Comparison of ENCODE assay signal across 9 cellular contexts in the genomic region with DNA sequence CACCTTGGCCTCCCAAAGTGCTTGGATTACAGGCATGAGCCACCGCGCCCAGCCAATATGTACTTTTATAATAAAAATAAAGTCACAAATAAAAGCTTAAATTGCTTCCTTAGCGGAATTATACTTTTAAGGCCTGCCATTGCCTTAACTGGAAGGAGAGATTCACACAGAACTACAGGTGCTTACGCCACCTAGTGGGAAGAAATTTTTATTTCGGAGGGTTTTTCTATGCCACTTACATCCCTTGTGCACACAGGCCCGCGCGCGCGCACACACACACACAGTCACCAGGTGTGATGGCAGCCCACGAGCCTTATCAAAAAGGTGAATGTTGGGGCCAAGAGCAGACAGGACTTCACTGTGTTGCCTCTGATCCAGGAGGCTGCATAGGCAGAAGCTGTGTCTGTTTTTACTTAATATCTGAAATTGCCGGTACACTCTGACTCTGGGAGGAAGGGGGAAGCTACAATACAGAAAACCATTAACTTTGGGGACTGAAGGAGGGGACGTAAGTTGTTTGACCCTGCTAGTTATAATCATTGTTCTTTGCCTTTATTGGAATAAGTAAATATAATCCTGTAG.
DNase-seq lines count a peak whose midpoint lies in the region; ATAC-seq and TF ChIP-seq lines count a peak whose summit lies in the region.
"Had no signal": no experiment of that assay in that cellular context is flagged by ENCODE, and none has a peak within 500 bp of the region (broad histone marks: within the 10 kb centered on the region; RNA-seq: fewer than 3 reads in every experiment).

No MANE protein-coding gene starts in this region.

- no peaks in the 10 kb centered on the region for H3K36me3 ChIP-seq in upper lobe of left lung

- 66 to 75% methylated on average over 8 to 13 of the region's 13 CpGs for WGBS in upper lobe of left lung, 2 donors

- no peak overlapping the region for H3K4me3 Mint-ChIP-seq in activated T-cell treated with anti-CD3 and anti-CD28 coated beads, Interleukin-2, amount 50 U/mL, for 4 hours
- H3K4me3 Mint-ChIP-seq: activated naive CD8-positive, alpha-beta T cell had no signal

- peak; percentile 44 to 51 for ATAC-seq in activated T-cell treated with anti-CD3 and anti-CD28 coated beads, Interleukin-2, amount 50 U/mL, for 4 hours
- peak; percentile 71 for ATAC-seq in esophagus mucosa
- peak; percentile 60 to 65 for ATAC-seq in upper lobe of left lung (ENCODE audit: low FRiP score in 2 of 2)
- ATAC-seq in HG02981 (IDR thresholded peaks at IDR 0.05; ENCODE audit: unreplicated experiment): no peak

- TF ChIP-seq EP300 in upper lobe of left lung (IDR thresholded peaks at IDR 0.05): no peak

- peaks cover 2% of the 10 kb centered on the region for H3K4me1 Mint-ChIP-seq in activated T-cell treated with anti-CD3 and anti-CD28 coated beads, Interleukin-2, amount 50 U/mL, for 4 hours (ENCODE audit: low read depth)

- no peaks in the 10 kb centered on the region for H3K4me1 ChIP-seq in upper lobe of left lung

- H3K4me3 ChIP-seq in upper lobe of left lung: no peak overlapping the region

- H3K27me3 ChIP-seq in upper lobe of left lung: no peaks in the 10 kb centered on the region

- no peaks in the 10 kb centered on the region for H3K9me3 Mint-ChIP-seq in activated T-cell treated with anti-CD3 and anti-CD28 coated beads, Interleukin-2, amount 50 U/mL, for 4 hours

- no peaks in the 10 kb centered on the region for H3K9me3 ChIP-seq in upper lobe of left lung

- peak in 5 of 6 experiments; percentile 42 to 59 (median 49) for TF ChIP-seq CTCF in upper lobe of left lung (IDR thresholded peaks at IDR 0.05)

- peaks cover 6% of the 10 kb centered on the region for H3K27me3 Mint-ChIP-seq in activated T-cell treated with anti-CD3 and anti-CD28 coated beads, Interleukin-2, amount 50 U/mL, for 4 hours (ENCODE audit: low read depth)
- H3K27me3 Mint-ChIP-seq: activated naive CD8-positive, alpha-beta T cell had no signal

- no peak overlapping the region for H3K27ac ChIP-seq in upper lobe of left lung

- DNase-seq in activated T-cell treated with anti-CD3 and anti-CD28 coated beads, Interleukin-2, amount 50 U/mL, for 4 hours: no peak
- no peak for DNase-seq in activated T-cell treated with anti-CD3 and anti-CD28 coated beads, Interleukin-2, amount 50 U/mL, for 1 hour
- DNase-seq in NCI-H1092 (lab: John Stamatoyannopoulos, UW): peak; percentile 12
- peak; percentile 54 for DNase-seq in SW480 (ENCODE audit: low spot score)
- DNase-seq in midbrain (lab: John Stamatoyannopoulos, UW): peak; percentile 74
- DNase-seq in upper lobe of left lung: peak; percentile 30 to 87

- no peaks in the 10 kb centered on the region for H3K36me3 Mint-ChIP-seq in activated T-cell treated with anti-CD3 and anti-CD28 coated beads, Interleukin-2, amount 50 U/mL, for 4 hours (ENCODE audit: insufficient read depth)
- H3K36me3 Mint-ChIP-seq: activated naive CD8-positive, alpha-beta T cell had no signal

- TF ChIP-seq POLR2A in upper lobe of left lung (IDR thresholded peaks at IDR 0.05): no peak

Comparison
In these comparisons a context has a peak if more than half of its experiments do, and no peak if none do; other contexts are left out.
1. DNase-seq: peak in NCI-H1092 (single experiment), SW480 (single experiment), midbrain (single experiment) and upper lobe of left lung (2 of 2); none in activated T-cell treated with anti-CD3 and anti-CD28 coated beads, Interleukin-2, amount 50 U/mL, for 4 hours (single experiment) and activated T-cell treated with anti-CD3 and anti-CD28 coated beads, Interleukin-2, amount 50 U/mL, for 1 hour (single experiment).